In genomic region chr12:55927588-55928502, GRCh38 we compare ENCODE assay signal across 8 cellular contexts. TPM values are rescaled to one million over a fixed set of nuclear protein-coding genes. Genes with fewer than 3 reads are reported as not detected.
DNase-seq lines count a peak whose midpoint lies in the region; ATAC-seq and TF ChIP-seq lines count a peak whose summit lies in the region.

TSS of gene PYM1 (minus strand) at chr12:55927894. CDS start at chr12:55927761, 133 bp downstream.

- H3K9me3 ChIP-seq in KOPT-K1 (ENCODE audit: insufficient read depth, low read length, poor library complexity, severe bottlenecking) = no peaks in the 10 kb centered on the region
- H3K9me3 ChIP-seq in SJSA1 (replicated peaks) = no peaks in the 10 kb centered on the region
- no peaks in the 10 kb centered on the region for H3K9me3 ChIP-seq in neutrophil
- H3K9me3 ChIP-seq in upper lobe of right lung = no peaks in the 10 kb centered on the region

- H3K4me3 Mint-ChIP-seq in activated naive CD8-positive, alpha-beta T cell treated with anti-CD3 and anti-CD28 coated beads for 36 hours = peak within 1 kb of the TSS; percentile 99
- peak within 1 kb of the TSS; percentile 98 for H3K4me3 Mint-ChIP-seq in glutamatergic neuron (ENCODE audit: unreplicated experiment)

- TF ChIP-seq CTCF in glutamatergic neuron (IDR thresholded peaks at IDR 0.05; ENCODE audit: partially characterized antibody, unreplicated experiment) (no peak), neutrophil (IDR thresholded peaks at IDR 0.05) (no peak), upper lobe of right lung (IDR thresholded peaks at IDR 0.05) (peak; percentile 5)

- intact Hi-C loops in upper lobe of right lung (cut with DNase I) = loop anchor here (10.0 kb wide), 1 partner anchor 93 kb away; no protein-coding TSS in a partner anchor

- H3K4me1 ChIP-seq in SJSA1 (replicated peaks) = peaks cover 40% of the 10 kb centered on the region
- peaks cover 54 to 55% of the 10 kb centered on the region in 2 experiments for H3K4me1 ChIP-seq in neutrophil (ENCODE audit: control insufficient read depth in 1 of 2, insufficient read depth in 1 of 2, low read depth in 1 of 2, low read length in 1 of 2)
- H3K4me1 ChIP-seq in upper lobe of right lung = peaks cover 41% of the 10 kb centered on the region

- H3K36me3 ChIP-seq in KOPT-K1 (ENCODE audit: insufficient read depth, low read length) (peaks cover 11% of the 10 kb centered on the region), SJSA1 (peaks cover 30% of the 10 kb centered on the region), neutrophil (no peaks in the 10 kb centered on the region), upper lobe of right lung (peaks cover 10% of the 10 kb centered on the region)

- H3K4me3 ChIP-seq in SJSA1 (peak within 1 kb of the TSS; percentile 63), neutrophil (ENCODE audit: low read depth in 1 of 2, low read length in 1 of 2) (peak within 1 kb of the TSS; percentile 93 to 98), upper lobe of right lung (peak within 1 kb of the TSS; percentile 97)

- H3K4me1 Mint-ChIP-seq in activated naive CD8-positive, alpha-beta T cell treated with anti-CD3 and anti-CD28 coated beads for 36 hours = peaks cover 37% of the 10 kb centered on the region
- H3K4me1 Mint-ChIP-seq in glutamatergic neuron (ENCODE audit: low read depth, unreplicated experiment) = peaks cover 31% of the 10 kb centered on the region

- ATAC-seq in GM21737 (IDR thresholded peaks at IDR 0.05; ENCODE audit: unreplicated experiment) (peak; percentile 30), upper lobe of right lung (peak; percentile 84)

- peaks cover 44% of the 10 kb centered on the region for H3K36me3 Mint-ChIP-seq in activated naive CD8-positive, alpha-beta T cell treated with anti-CD3 and anti-CD28 coated beads for 36 hours
- H3K36me3 Mint-ChIP-seq in glutamatergic neuron (ENCODE audit: unreplicated experiment) = no peaks in the 10 kb centered on the region

- DNase-seq in ELF-1 (ENCODE audit: low read depth, low spot score) = peak; percentile 96
- DNase-seq in SJSA1 (ENCODE audit: low read depth in 1 of 2, low spot score in 2 of 2) = peak; percentile 62 to 68
- DNase-seq in activated naive CD8-positive, alpha-beta T cell treated with anti-CD3 and anti-CD28 coated beads for 36 hours = peak; percentile 73
- DNase-seq in glutamatergic neuron = peak; percentile 74
- peak; percentile 91 for DNase-seq in upper lobe of right lung

- no peaks in the 10 kb centered on the region for H3K27me3 ChIP-seq in SJSA1 (replicated peaks)
- H3K27me3 ChIP-seq in neutrophil = no peaks in the 10 kb centered on the region
- H3K27me3 ChIP-seq in upper lobe of right lung = no peaks in the 10 kb centered on the region

- H3K27ac ChIP-seq in KOPT-K1 (ENCODE audit: low read depth, low read length, poor library complexity, severe bottlenecking) (peak within 1 kb of the TSS; percentile 98), SJSA1 (peak within 1 kb of the TSS; percentile 84), neutrophil (peak within 1 kb of the TSS; percentile 95), upper lobe of right lung (peak within 1 kb of the TSS; percentile 98)

- H3K27me3 Mint-ChIP-seq in activated naive CD8-positive, alpha-beta T cell treated with anti-CD3 and anti-CD28 coated beads for 36 hours = peaks cover 3% of the 10 kb centered on the region
- H3K27me3 Mint-ChIP-seq in glutamatergic neuron (ENCODE audit: unreplicated experiment) = peaks cover 12% of the 10 kb centered on the region

- H3K9me3 Mint-ChIP-seq in activated naive CD8-positive, alpha-beta T cell treated with anti-CD3 and anti-CD28 coated beads for 36 hours = no peaks in the 10 kb centered on the region
- H3K9me3 Mint-ChIP-seq in glutamatergic neuron (ENCODE audit: unreplicated experiment) = peaks cover 11% of the 10 kb centered on the region

- H3K27ac Mint-ChIP-seq in activated naive CD8-positive, alpha-beta T cell treated with anti-CD3 and anti-CD28 coated beads for 36 hours = peak within 1 kb of the TSS; percentile 99
- peak within 1 kb of the TSS; percentile 98 for H3K27ac Mint-ChIP-seq in glutamatergic neuron (ENCODE audit: unreplicated experiment)

RNA-seq across cellular contexts. Expression of gene PYM1, which starts in this region (rescaled TPM):
- total RNA-seq in SJSA1 (2014; rRNA removed; shearing (Covaris generic)) = 25.1 and 43.7 TPM in 2 replicates
- 10 to 100 TPM; 33.3 to 34.9 TPM for total RNA-seq in activated naive CD8-positive, alpha-beta T cell treated with anti-CD3 and anti-CD28 coated beads for 36 hours
- total RNA-seq in glutamatergic neuron (ENCODE audit: unreplicated experiment) (55.3 TPM), upper lobe of right lung (29.1 TPM)

Comparison
In these comparisons a context has a peak if more than half of its experiments do, and no peak if none do; other contexts are left out.
1. Peak in every context shown above with its lines: DNase-seq, ATAC-seq, H3K4me3 ChIP-seq and H3K27ac ChIP-seq.